Comparison of ENCODE assay signal across 1 cellular context in genomic region chr1:202994756-202995155, GRCh38.
TF ChIP-seq lines count a peak whose summit lies in the region.

No MANE protein-coding gene starts in this region.

TF ChIP-seq in K562, 482 proteins besides CTCF, POLR2A, EP300 and RAD21:
- TF ChIP-seq C11orf30 (IDR thresholded peaks at IDR 0.05; ENCODE audit: low read depth) (peak; percentile 37; the same call in 1 of the 2 replicates), ZNF444 (CRISPR knock-in tag; IDR thresholded peaks at IDR 0.05) (no peak), ZBTB40 (IDR thresholded peaks at IDR 0.05) (peak; percentile 68; the same call in 1 of the 2 replicates), ZBTB40 (CRISPR knock-in tag; IDR thresholded peaks at IDR 0.05) (no peak), DPF2 (IDR thresholded peaks at IDR 0.05) (peak; percentile 53; the same call in 1 of the 2 replicates), MEF2A (IDR thresholded peaks at IDR 0.05; ENCODE audit: control insufficient read depth, low read depth, low read length) (no peak), PTBP1 (IDR thresholded peaks at IDR 0.05; ENCODE audit: low read depth, low read length) (no peak), CBFA2T3 (IDR thresholded peaks at IDR 0.05) (peak; percentile 25; the same call in 1 of the 2 replicates), ZNF316 (IDR thresholded peaks at IDR 0.05) (0 out of 2 replicates have a peak, but pooled peaks have one; percentile 18), CC2D1A (IDR thresholded peaks at IDR 0.05) (peak; percentile 39; the same call in 1 of the 2 replicates), KAT8 (IDR thresholded peaks at IDR 0.05; ENCODE audit: low read depth) (no peak), JUND (IDR thresholded peaks at IDR 0.05; ENCODE audit: borderline replicate concordance, low read depth, low read length) (peak; percentile 47; the same call in 1 of the 2 replicates), JUND (tag; IDR thresholded peaks at IDR 0.05; ENCODE audit: borderline replicate concordance, low read depth, low read length) (no peak), ZFP91 (CRISPR knock-in tag; IDR thresholded peaks at IDR 0.05) (no peak), YBX1 (IDR thresholded peaks at IDR 0.05) (no peak), ATF3 (IDR thresholded peaks at IDR 0.05) (peak; percentile 68), ATF3 (CRISPR knock-in tag; conservative IDR thresholded peaks at IDR 0.05) (no peak), EGR1 (conservative IDR thresholded peaks at IDR 0.05) (peak; percentile 46), NR2C2 (CRISPR knock-in tag; IDR thresholded peaks at IDR 0.05) (no peak), NR2C2 (tag; IDR thresholded peaks at IDR 0.05) (0 out of 2 replicates have a peak, but pooled peaks have one; percentile 7), ARID1B (IDR thresholded peaks at IDR 0.05) (peak; percentile 63), SMARCE1 (IDR thresholded peaks at IDR 0.05) (peak; percentile 61; the same call in 1 of the 2 replicates), KDM1A (IDR thresholded peaks at IDR 0.05) (peak in 1 of 2 experiments; percentile 38; a peak in 1 of 4 replicates), FOSL1 (tag; conservative IDR thresholded peaks at IDR 0.05) (peak; percentile 60; the same call in 1 of the 2 replicates), E2F8 (IDR thresholded peaks at IDR 0.05; ENCODE audit: low read depth, partially characterized antibody) (no peak)
TF ChIP-seq in K562: peak in this region for 14.
